Comparison of ENCODE assay signal across 30 cellular contexts in the genomic region with DNA sequence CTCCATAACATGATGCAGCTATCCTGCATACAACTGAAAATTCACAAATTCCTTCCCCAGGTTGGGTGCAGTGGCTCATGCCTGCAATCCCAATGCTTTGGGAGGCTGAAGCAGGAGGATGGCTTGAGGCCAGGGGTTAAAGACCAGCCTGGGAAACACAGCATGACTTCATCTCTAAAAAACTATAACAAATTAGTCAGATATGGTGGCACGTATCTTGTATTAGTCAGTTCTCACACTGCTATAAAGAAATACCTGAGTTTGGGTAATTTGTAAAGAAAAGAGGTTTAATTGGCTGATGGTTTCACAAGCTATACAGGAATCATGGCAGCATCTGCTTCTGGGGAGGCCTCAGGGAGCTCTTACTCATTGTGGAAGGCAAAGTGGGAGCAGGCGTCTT. TPM values are rescaled to one million over a fixed set of nuclear protein-coding genes. Genes with fewer than 3 reads are reported as not detected.
DNase-seq lines count a peak whose midpoint lies in the region; ATAC-seq, FAIRE-seq and TF ChIP-seq lines count a peak whose summit lies in the region.
"Had no signal": no experiment of that assay in that cellular context is flagged by ENCODE, and none has a peak within 500 bp of the region (broad histone marks: within the 10 kb centered on the region; RNA-seq: fewer than 3 reads in every experiment).

No MANE protein-coding gene starts in this region.

- no peaks in the 10 kb centered on the region for H3K9me3 ChIP-seq in HepG2 (ENCODE audit: low read length)
- H3K9me3 ChIP-seq: left lung had no signal

- H3K27me3 ChIP-seq in bronchial epithelial cell (ENCODE audit: control insufficient read depth, insufficient read depth, low read length) (no peaks in the 10 kb centered on the region), HepG2 (ENCODE audit: control insufficient read depth in 1 of 2, insufficient read depth in 2 of 2, low read length in 2 of 2) (no peaks in the 10 kb centered on the region)
- H3K27me3 ChIP-seq: left lung had no signal

- no TSS peak for BruUV-seq in HepG2 (replicated peaks; lab: Mats Ljungman, UMichigan)

- H2AFZ ChIP-seq in HepG2 (ENCODE audit: low read length) = no peak overlapping the region

- in situ Hi-C loops in Caki2 (cut with HindIII; ENCODE audit: low pct_unique_long_range_greater_than_20kb, low sequenced_read_pairs) (no loop called here), HepG2 (cut with HindIII; ENCODE audit: extremely low pct_ligation_motif_present, low pct_unique_long_range_greater_than_20kb) (no loop called here)

- WGBS in HepG2 (ENCODE audit: low lambda C conversion rate) = 45% methylated on average over 2 of the region's 2 CpGs

- TF ChIP-seq CTCF in bronchial epithelial cell (IDR thresholded peaks at IDR 0.05; ENCODE audit: insufficient read depth, low read length, severe bottlenecking) (no peak), HepG2 (CRISPR knock-in tag; IDR thresholded peaks at IDR 0.05) (no peak)

- TF ChIP-seq EP300 in HepG2 (IDR thresholded peaks at IDR 0.05; ENCODE audit: low read depth in 2 of 2, low read length in 2 of 2) = no peak
- TF ChIP-seq EP300 in HepG2 (CRISPR knock-in tag; IDR thresholded peaks at IDR 0.05; ENCODE audit: borderline replicate concordance) = no peak

- no peak for FAIRE-seq in bronchial epithelial cell (lab: Jason Lieb, UNC)
- no peak for FAIRE-seq in HepG2 (lab: Jason Lieb, UNC)
- FAIRE-seq: endometrium, H1, HTR-8/SVneo had no signal

- ATAC-seq in HepG2 (no peak), GM21619 (IDR thresholded peaks at IDR 0.05; ENCODE audit: unreplicated experiment) (no peak), GM21515 (IDR thresholded peaks at IDR 0.05; ENCODE audit: unreplicated experiment) (no peak)
- ATAC-seq: activated CD8-positive, alpha-beta memory T cell treated with anti-CD3 and anti-CD28 coated beads, Interleukin-2, amount 10 ng/mL, durations not matched to agents 7 days and 5 days; activated T-cell treated with anti-CD3 and anti-CD28 coated beads, Interleukin-2, amount 50 U/mL, for 72 hours; left lung had no signal

- CTCF ChIA-PET in HepG2 (lab: Yijun Ruan, JAX; ENCODE audit: low intra/inter-chr PET ratio, low total read pairs) = no interaction called here

- no peaks in the 10 kb centered on the region for H4K20me1 ChIP-seq in HepG2 (ENCODE audit: insufficient read depth, low read length)

- H3K4me2 ChIP-seq in HepG2 (ENCODE audit: low read depth, low read length) = no peak overlapping the region
- H3K4me2 ChIP-seq: KMS-11 had no signal

- H3K79me2 ChIP-seq in HepG2 (ENCODE audit: insufficient read depth, low read length) = no peaks in the 10 kb centered on the region

- DNase-seq in Caki2 (ENCODE audit: low read depth) = peak; percentile 4
- peak; percentile 65 for DNase-seq in HS-5 (ENCODE audit: low read depth)
- peak; percentile 43 for DNase-seq in bronchial epithelial cell (ENCODE audit: low read depth)
- peak; percentile 29 for DNase-seq in iris pigment epithelial cell (ENCODE audit: low read depth)
- no peak for DNase-seq in HepG2 (ENCODE audit: low spot score)
- DNase-seq in NCI-H748 (lab: John Stamatoyannopoulos, UW; ENCODE audit: unreplicated experiment) = no peak
- DNase-seq: activated CD4-positive, alpha-beta T cell treated with anti-CD3 and anti-CD28 coated beads, Interleukin-2, amount 10 ng/mL, durations not matched to agents 7 days and 5 days; activated CD8-positive, alpha-beta memory T cell treated with anti-CD3 and anti-CD28 coated beads, Interleukin-2, amount 10 ng/mL, durations not matched to agents 7 days and 5 days; activated naive CD4-positive, alpha-beta T cell treated with Interleukin-2 at 50 U/mL for 16 hours; activated T-cell treated with anti-CD3 and anti-CD28 coated beads, Interleukin-2, amount 50 U/mL, for 72 hours; amygdala; C1 segment of cervical spinal cord; caudate nucleus; foreskin fibroblast; left lung; naive B cell; NCI-H1048; NCI-H187; NCI-H2171 treated with DMSO at 0.1 percent for 48 hours; NCI-H526 treated with DMSO at 0.1 percent for 48 hours; nucleus accumbens; WERI-Rb-1 had no signal

- H3K36me3 ChIP-seq in bronchial epithelial cell (ENCODE audit: control insufficient read depth, insufficient read depth, low read length) = no peaks in the 10 kb centered on the region
- no peaks in the 10 kb centered on the region for H3K36me3 ChIP-seq in HepG2 (replicated peaks in 1 of 2; ENCODE audit: control insufficient read depth in 1 of 2, insufficient read depth in 2 of 2, low read length in 2 of 2)
- H3K36me3 ChIP-seq: left lung, WERI-Rb-1 had no signal

- H3K27ac ChIP-seq in HepG2 (ENCODE audit: extremely low read length, insufficient read depth, low read length) = no peak overlapping the region
- H3K27ac ChIP-seq: KMS-11, left lung, skin epidermis, WERI-Rb-1 had no signal

- intact Hi-C loops in HepG2 (cut with micrococcal nuclease; ENCODE audit: unreplicated experiment) = no loop called here

- H3K4me1 ChIP-seq in HepG2 (ENCODE audit: insufficient read depth, low read length) = peaks cover 7% of the 10 kb centered on the region; the same call in 1 of the 2 replicates
- H3K4me1 ChIP-seq: left lung had no signal

- no peak overlapping the region for H3K9ac ChIP-seq in HepG2 (ENCODE audit: insufficient read depth, low read depth, low read length)
- H3K9ac ChIP-seq: KMS-11 had no signal

- no peak for TF ChIP-seq POLR2A in HepG2 (IDR thresholded peaks at IDR 0.05; ENCODE audit: insufficient read depth in 1 of 2, low read depth in 2 of 2, low read length in 2 of 2)

- H3K4me3 ChIP-seq in bronchial epithelial cell (ENCODE audit: low read depth, low read length) (no peak overlapping the region), HepG2 (replicated peaks in 1 of 3; ENCODE audit: insufficient read depth in 1 of 3, low read depth in 2 of 3, low read length in 3 of 3) (no peak overlapping the region)
- H3K4me3 ChIP-seq: left lung, skin epidermis had no signal

- POLR2A ChIA-PET in HepG2 (lab: Yijun Ruan, JAX) = no interaction called here

- no peak for TF ChIP-seq RAD21 in HepG2 (CRISPR knock-in tag; IDR thresholded peaks at IDR 0.05)

TF ChIP-seq in HepG2, 621 proteins besides CTCF, POLR2A, EP300 and RAD21 (continues in another document):
- no peak for TF ChIP-seq ZEB1 (IDR thresholded peaks at IDR 0.05; ENCODE audit: insufficient replicate concordance, low read depth)
- no peak for TF ChIP-seq SPEN (CRISPR knock-in tag; IDR thresholded peaks at IDR 0.05; ENCODE audit: low read depth)
- TF ChIP-seq ZFAT (CRISPR knock-in tag; conservative IDR thresholded peaks at IDR 0.05) = no peak
- no peak for TF ChIP-seq ZIK1 (CRISPR knock-in tag; IDR thresholded peaks at IDR 0.05; ENCODE audit: borderline replicate concordance, low read depth)
- TF ChIP-seq SYNCRIP (IDR thresholded peaks at IDR 0.05; ENCODE audit: insufficient read depth, low read depth, low read length) = no peak

RNA-seq across cellular contexts. Expression of a gene that starts 56.4 kb away (rescaled TPM):
- total RNA-seq in Caki2 (2014; rRNA removed; shearing (Covaris generic); ENCODE audit: low replicate concordance) = 16.3 and 20.9 TPM in 2 replicates
- total RNA-seq in bronchial epithelial cell (0.64 and 0.79 TPM in 2 replicates), HepG2 (2016; rRNA removed; fragmentation: Illumina TruSeq; extraction: Trizol) (34.0 and 35.9 TPM in 2 replicates)
- 9.8 and 10.3 TPM in 2 replicates for total RNA-seq in HepG2 (2016; cell fraction: cytosol; rRNA removed; fragmentation: Illumina TruSeq; extraction: Trizol; ENCODE audit: low read depth)
- 31.5 and 34.0 TPM in 2 replicates for total RNA-seq in HepG2 (2016; cell fraction: insoluble cytoplasmic fraction; rRNA removed; fragmentation: Illumina TruSeq; extraction: Trizol)
- 20.5 and 22.7 TPM in 2 replicates for total RNA-seq in HepG2 (2016; cell fraction: membrane; rRNA removed; fragmentation: Illumina TruSeq; extraction: Trizol)
- total RNA-seq in HepG2 (2016; cell fraction: nucleus; rRNA removed; fragmentation: Illumina TruSeq; extraction: Trizol) = 55.4 and 57.3 TPM in 2 replicates
- 29.7 and 35.7 TPM in 2 replicates for polyA plus RNA-seq in HepG2 (2011; rRNA removed)
- 13.7 and 17.4 TPM in 2 replicates for polyA plus RNA-seq in HepG2 (2011; cell fraction: cytosol; rRNA removed)
- polyA plus RNA-seq in HepG2 (2011; cell fraction: nucleus; rRNA removed) = 118 and 123 TPM in 2 replicates
- polyA plus RNA-seq in HepG2 (2012) = 22.5 and 22.9 TPM in 2 replicates
- 2.1 and 3.1 TPM in 2 replicates for polyA plus RNA-seq in HepG2 (2016; cell fraction: cytosol; fragmentation: Illumina TruSeq; extraction: Trizol; ENCODE audit: low read depth)
- polyA plus RNA-seq in HepG2 (2016; cell fraction: insoluble cytoplasmic fraction; fragmentation: Illumina TruSeq; extraction: Trizol; ENCODE audit: low read depth) = 22.5 and 24.6 TPM in 2 replicates
- 6.5 and 7.3 TPM in 2 replicates for polyA plus RNA-seq in HepG2 (2016; cell fraction: membrane; fragmentation: Illumina TruSeq; extraction: Trizol; ENCODE audit: low read depth)
- polyA plus RNA-seq in HepG2 (2016; cell fraction: nucleus; fragmentation: Illumina TruSeq; extraction: Trizol; ENCODE audit: insufficient read depth, low read depth) = 54.2 and 58.8 TPM in 2 replicates
- polyA minus RNA-seq in HepG2 (2011; rRNA and poly(A)+ RNA removed; ENCODE audit: low replicate concordance) = 25.2 and 80.2 TPM in 2 replicates
- polyA minus RNA-seq in HepG2 (2011; cell fraction: cytosol; rRNA and poly(A)+ RNA removed) = 15.7 and 16.1 TPM in 2 replicates
- polyA minus RNA-seq in HepG2 (2011; cell fraction: nucleus; rRNA and poly(A)+ RNA removed) = 128 and 136 TPM in 2 replicates
- total RNA-seq: G401 had no signal

Comparison
In these comparisons a context has a peak if more than half of its experiments do, and no peak if none do; other contexts are left out.
1. DNase-seq: peak in Caki2 (single experiment), HS-5 (single experiment), bronchial epithelial cell (single experiment) and iris pigment epithelial cell (single experiment); none in HepG2 (single experiment) and NCI-H748 (single experiment).